ENCODE assay signal across 8 cellular contexts in the genomic region with DNA sequence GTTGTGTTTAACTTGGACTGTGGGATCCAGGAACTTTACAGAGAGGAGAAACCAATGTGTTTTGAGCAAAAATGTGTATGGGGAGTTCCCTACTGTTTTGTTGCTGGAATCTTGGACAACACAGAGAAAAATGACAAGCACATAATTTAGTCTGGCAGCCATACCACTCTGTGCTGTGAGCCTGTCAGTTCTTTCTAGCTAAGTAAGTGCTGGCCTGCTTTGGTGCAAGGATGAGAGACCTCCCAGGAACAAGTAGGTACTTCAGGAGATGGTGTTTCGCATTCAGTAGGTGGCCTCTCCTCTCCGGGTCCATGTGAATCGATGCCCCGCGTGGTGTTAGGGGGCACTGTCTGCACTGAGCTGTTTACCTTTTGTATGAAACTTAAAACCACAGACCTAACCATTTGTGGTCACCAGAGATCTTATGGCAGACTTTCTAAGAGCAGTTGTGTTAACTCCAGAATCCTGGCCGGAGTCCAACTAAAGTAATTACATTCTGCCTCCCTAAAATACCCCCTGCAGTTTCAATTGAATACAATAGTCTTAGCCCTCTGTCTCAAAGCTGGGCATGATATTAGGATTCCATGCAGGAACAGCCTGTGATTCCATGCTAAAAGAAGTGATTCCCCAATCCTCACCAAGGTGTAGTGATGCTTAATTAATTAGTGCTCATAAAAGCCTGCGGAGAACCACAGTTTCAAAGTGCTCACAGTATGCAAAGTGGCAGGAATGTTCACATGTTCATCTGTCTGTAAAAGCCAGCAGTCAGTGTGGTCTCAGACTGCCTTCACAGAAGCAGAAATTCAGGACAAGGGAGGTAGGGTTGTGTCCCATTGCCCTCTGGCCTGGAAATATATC.
DNase-seq lines count a peak whose midpoint lies in the region; ATAC-seq and TF ChIP-seq lines count a peak whose summit lies in the region.

No MANE protein-coding gene starts in this region.

- TF ChIP-seq EP300 in Ishikawa (IDR thresholded peaks at IDR 0.05; ENCODE audit: borderline replicate concordance): peak; percentile 55

- no peaks in the 10 kb centered on the region for H3K9me3 Mint-ChIP-seq in activated naive CD8-positive, alpha-beta T cell treated with anti-CD3 and anti-CD28 coated beads, Interleukin-2, amount 10 ng/mL, durations not matched to agents 7 days and 5 days

- no peaks in the 10 kb centered on the region for H3K36me3 ChIP-seq in prostate gland

- H3K36me3 Mint-ChIP-seq in activated naive CD8-positive, alpha-beta T cell treated with anti-CD3 and anti-CD28 coated beads, Interleukin-2, amount 10 ng/mL, durations not matched to agents 7 days and 5 days: no peaks in the 10 kb centered on the region

- H3K4me1 Mint-ChIP-seq in activated naive CD8-positive, alpha-beta T cell treated with anti-CD3 and anti-CD28 coated beads, Interleukin-2, amount 10 ng/mL, durations not matched to agents 7 days and 5 days: peaks cover 6% of the 10 kb centered on the region

- no peak overlapping the region for H3K4me3 ChIP-seq in prostate gland

- no peak overlapping the region for H3K4me3 Mint-ChIP-seq in activated naive CD8-positive, alpha-beta T cell treated with anti-CD3 and anti-CD28 coated beads, Interleukin-2, amount 10 ng/mL, durations not matched to agents 7 days and 5 days

- TF ChIP-seq CTCF in GM12873 (IDR thresholded peaks at IDR 0.05; ENCODE audit: insufficient read depth, low read depth, low read length, missing control alignments): peak; percentile 20
- TF ChIP-seq CTCF in prostate gland (IDR thresholded peaks at IDR 0.05): no peak

- H3K27me3 ChIP-seq in prostate gland (replicated peaks; ENCODE audit: insufficient read depth): no peaks in the 10 kb centered on the region

- H3K27ac Mint-ChIP-seq in activated naive CD8-positive, alpha-beta T cell treated with anti-CD3 and anti-CD28 coated beads, Interleukin-2, amount 10 ng/mL, durations not matched to agents 7 days and 5 days: no peak overlapping the region

- no peaks in the 10 kb centered on the region for H3K9me3 ChIP-seq in prostate gland

- WGBS in prostate gland: 29% methylated on average over 7 of the region's 7 CpGs

- intact Hi-C loops in prostate gland (cut with DNase I): no loop called here

- peak; percentile 36 for TF ChIP-seq RAD21 in Ishikawa (IDR thresholded peaks at IDR 0.05; ENCODE audit: low read depth)

- DNase-seq in activated naive CD8-positive, alpha-beta T cell treated with anti-CD3 and anti-CD28 coated beads, Interleukin-2, amount 10 ng/mL, durations not matched to agents 7 days and 5 days: no peak
- DNase-seq in stimulated activated naive CD8-positive, alpha-beta T cell treated with anti-CD3 and anti-CD28 coated beads, Interleukin-15, Interleukin-2, amounts not matched to agents 100 U/mL and 50 U/mL, for 24 hours: peak; percentile 8
- DNase-seq in activated naive CD4-positive, alpha-beta T cell (lab: John Stamatoyannopoulos, UW): no peak
- DNase-seq in activated gamma-delta T cell (lab: John Stamatoyannopoulos, UW): no peak
- no peak for DNase-seq in prostate gland (ENCODE audit: low spot score)

- ATAC-seq in GM21619 (IDR thresholded peaks at IDR 0.05; ENCODE audit: unreplicated experiment): peak; percentile 74
- peak; percentile 39 for ATAC-seq in activated naive CD8-positive, alpha-beta T cell treated with anti-CD3 and anti-CD28 coated beads, Interleukin-2, amount 10 ng/mL, durations not matched to agents 7 days and 5 days (ENCODE audit: low read depth)
- peak; percentile 75 for ATAC-seq in stimulated activated naive CD8-positive, alpha-beta T cell treated with anti-CD3 and anti-CD28 coated beads, Interleukin-15, Interleukin-2, amounts not matched to agents 100 U/mL and 50 U/mL, for 24 hours

- TF ChIP-seq POLR2A in prostate gland (IDR thresholded peaks at IDR 0.05): no peak

- POLR2A ChIA-PET in activated naive CD8-positive, alpha-beta T cell treated with anti-CD3 and anti-CD28 coated beads, Interleukin-2, amount 10 ng/mL, durations not matched to agents 7 days and 5 days (lab: Charles Lee): no interaction called here

- peaks cover 12% of the 10 kb centered on the region for H3K27me3 Mint-ChIP-seq in activated naive CD8-positive, alpha-beta T cell treated with anti-CD3 and anti-CD28 coated beads, Interleukin-2, amount 10 ng/mL, durations not matched to agents 7 days and 5 days

- no peak overlapping the region for H3K27ac ChIP-seq in prostate gland

- H3K4me1 ChIP-seq in prostate gland (replicated peaks): no peaks in the 10 kb centered on the region

TF ChIP-seq in Ishikawa, 13 proteins besides CTCF, POLR2A, EP300 and RAD21:
- TF ChIP-seq EGR1 (IDR thresholded peaks at IDR 0.05): no peak
- 0 out of 2 replicates have a peak, but pooled peaks have one; percentile 5 for TF ChIP-seq CEBPB (IDR thresholded peaks at IDR 0.05)
- TF ChIP-seq ZBTB7A (IDR thresholded peaks at IDR 0.05; ENCODE audit: low read depth): no peak
- TF ChIP-seq, protein P1, sequence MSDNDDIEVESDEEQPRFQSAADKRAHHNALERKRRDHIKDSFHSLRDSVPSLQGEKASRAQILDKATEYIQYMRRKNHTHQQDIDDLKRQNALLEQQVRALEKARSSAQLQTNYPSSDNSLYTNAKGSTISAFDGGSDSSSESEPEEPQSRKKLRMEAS (IDR thresholded peaks at IDR 0.05): peak; percentile 53
- TF ChIP-seq FOXM1 (IDR thresholded peaks at IDR 0.05; ENCODE audit: borderline replicate concordance, low read depth): peak; percentile 36; the same call in 1 of the 2 replicates
- TF ChIP-seq TAF1 (IDR thresholded peaks at IDR 0.05; ENCODE audit: low read depth): no peak
- TF ChIP-seq NFIC (IDR thresholded peaks at IDR 0.05): peak; percentile 96
- no peak for TF ChIP-seq CREB1 (IDR thresholded peaks at IDR 0.05; ENCODE audit: low read depth)
- TF ChIP-seq TCF12 (IDR thresholded peaks at IDR 0.05; ENCODE audit: low read depth): peak; percentile 68; the same call in 1 of the 2 replicates
- no peak for TF ChIP-seq YY1 (IDR thresholded peaks at IDR 0.05; ENCODE audit: low read depth)
- TF ChIP-seq, protein P2, sequence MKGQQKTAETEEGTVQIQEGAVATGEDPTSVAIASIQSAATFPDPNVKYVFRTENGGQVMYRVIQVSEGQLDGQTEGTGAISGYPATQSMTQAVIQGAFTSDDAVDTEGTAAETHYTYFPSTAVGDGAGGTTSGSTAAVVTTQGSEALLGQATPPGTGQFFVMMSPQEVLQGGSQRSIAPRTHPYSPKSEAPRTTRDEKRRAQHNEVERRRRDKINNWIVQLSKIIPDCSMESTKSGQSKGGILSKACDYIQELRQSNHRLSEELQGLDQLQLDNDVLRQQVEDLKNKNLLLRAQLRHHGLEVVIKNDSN (IDR thresholded peaks at IDR 0.05): peak; percentile 26; the same call in 1 of the 2 replicates
- peak; percentile 65 for TF ChIP-seq TEAD4 (IDR thresholded peaks at IDR 0.05)
- TF ChIP-seq REST (IDR thresholded peaks at IDR 0.05; ENCODE audit: low read depth): no peak
